ENCODE assay signal across 21 cellular contexts in genomic region chr7:48028937-48029336, GRCh38. TPM values are rescaled to one million over a fixed set of nuclear protein-coding genes. Genes with fewer than 3 reads are reported as not detected.
DNase-seq lines count a peak whose midpoint lies in the region; ATAC-seq, FAIRE-seq and TF ChIP-seq lines count a peak whose summit lies in the region.
"Had no signal": no experiment of that assay in that cellular context is flagged by ENCODE, and none has a peak within 500 bp of the region (broad histone marks: within the 10 kb centered on the region; RNA-seq: fewer than 3 reads in every experiment).

Gene SUN3, minus strand, starts transcription at chr7:48029107. Its CDS starts 169 bp downstream, at chr7:48028938.

- TF ChIP-seq POLR2A in K562 (conservative IDR thresholded peaks at IDR 0.05) (no peak), testis (IDR thresholded peaks at IDR 0.05) (no peak), stomach (IDR thresholded peaks at IDR 0.05) (no peak)

- 3% methylated on average over 6 of the region's 6 CpGs for WGBS in K562 (ENCODE audit: insufficient coverage, low coverage, missing lambda C conversion rate)
- 61 to 67% methylated on average over 6 of the region's 6 CpGs for WGBS in testis, 2 donors
- WGBS in stomach, 5 donors: 81 to 92% (median 88%) methylated on average over 6 of the region's 6 CpGs

- no TSS peak for BruUV-seq in K562 (replicated peaks; lab: Mats Ljungman, UMichigan)

- H3K36me3 ChIP-seq in K562 (ENCODE audit: control insufficient read depth, insufficient read depth, low read length) (no peaks in the 10 kb centered on the region), testis (ENCODE audit: low read depth, missing control alignments) (no peaks in the 10 kb centered on the region), stomach (no peaks in the 10 kb centered on the region)
- H3K36me3 ChIP-seq: BE2C had no signal

- H3K4me3 Mint-ChIP-seq in WTC11: no peak within 1 kb of the TSS
- H3K4me3 Mint-ChIP-seq: CD4-positive, CD25-positive, alpha-beta regulatory T cell; CD8-positive, alpha-beta memory T cell had no signal

- H3K4me1 Mint-ChIP-seq in WTC11: no peaks in the 10 kb centered on the region
- H3K4me1 Mint-ChIP-seq: CD4-positive, CD25-positive, alpha-beta regulatory T cell; CD8-positive, alpha-beta memory T cell had no signal

- CTCF ChIA-PET in K562 (lab: Yijun Ruan, JAX; ENCODE audit: low intra/inter-chr PET ratio) (no interaction called here), WTC11 (lab: Charles Lee) (no interaction called here)

- H3K9me3 Mint-ChIP-seq in WTC11: peaks cover 6% of the 10 kb centered on the region

- H3K27me3 Mint-ChIP-seq in WTC11 (ENCODE audit: low read depth): peaks cover 15% of the 10 kb centered on the region

- no peaks in the 10 kb centered on the region for H3K36me3 Mint-ChIP-seq in WTC11
- H3K36me3 Mint-ChIP-seq: CD4-positive, CD25-positive, alpha-beta regulatory T cell had no signal

- H3K9me1 ChIP-seq in K562 (ENCODE audit: control insufficient read depth, insufficient read depth, low read length): no peaks in the 10 kb centered on the region

- POLR2A ChIA-PET in K562 (lab: Yijun Ruan, JAX): no interaction called here
- POLR2A ChIA-PET in WTC11 (lab: Charles Lee): interaction anchor here (0.6 kb wide), 1 partner anchor 37 kb away, joined by 3 read pairs; no protein-coding TSS in a partner anchor

- H2AFZ ChIP-seq in K562 (ENCODE audit: low read depth, low read length): peak within 1 kb of the TSS; percentile 56; the same call in 1 of the 2 replicates
- H2AFZ ChIP-seq: GM23248 had no signal

- TF ChIP-seq CTCF in K562 (IDR thresholded peaks at IDR 0.05 in 2 of 3, conservative IDR thresholded peaks at IDR 0.05 in 1 of 3; ENCODE audit: insufficient read depth in 2 of 3, low read depth in 1 of 3, low read length in 3 of 3): no peak
- no peak for TF ChIP-seq CTCF in testis (IDR thresholded peaks at IDR 0.05)
- no peak for TF ChIP-seq CTCF in WTC11 (IDR thresholded peaks at IDR 0.05)
- TF ChIP-seq CTCF in stomach (IDR thresholded peaks at IDR 0.05): no peak

- TF ChIP-seq EP300 in K562 (IDR thresholded peaks at IDR 0.05; ENCODE audit: low read length) (no peak), stomach (IDR thresholded peaks at IDR 0.05) (no peak)

- no peak within 1 kb of the TSS for H3K9ac ChIP-seq in K562 (ENCODE audit: insufficient read depth in 1 of 2, low read depth in 2 of 2, low read length in 2 of 2)
- H3K9ac ChIP-seq: GM23248 had no signal

- peak within 1 kb of the TSS; percentile 39 for H3K4me2 ChIP-seq in K562 (ENCODE audit: insufficient read depth, low read length)

- no peaks in the 10 kb centered on the region for H4K20me1 ChIP-seq in K562 (replicated peaks; ENCODE audit: control insufficient read depth, insufficient read depth, low read length)

- no peaks in the 10 kb centered on the region; a peak in 2 of 5 replicates for H3K4me1 ChIP-seq in K562 (replicated peaks in 1 of 2; ENCODE audit: control insufficient read depth in 2 of 2, insufficient read depth in 2 of 2, low read length in 2 of 2)
- no peaks in the 10 kb centered on the region for H3K4me1 ChIP-seq in testis
- H3K4me1 ChIP-seq in stomach: no peaks in the 10 kb centered on the region
- H3K4me1 ChIP-seq: BE2C, Caco-2 had no signal

- H3K9me3 ChIP-seq in K562 (replicated peaks; ENCODE audit: control insufficient read depth, insufficient read depth, low read depth, low read length) (no peaks in the 10 kb centered on the region), testis (no peaks in the 10 kb centered on the region), stomach (peaks cover 1 to 10% (median 7%) of the 10 kb centered on the region in 4 donors)
- H3K9me3 ChIP-seq: BE2C had no signal

- DNase-seq in NCI-H524 (lab: John Stamatoyannopoulos, UW) (peak; percentile 65 to 86), NCI-H69 (lab: John Stamatoyannopoulos, UW) (peak; percentile 75), K562 (ENCODE audit: extremely low read depth in 1 of 4, low spot score in 3 of 4) (no peak), testis (no peak), WTC11 (ENCODE audit: low spot score) (no peak), stomach (no peak)
- DNase-seq in activated naive CD4-positive, alpha-beta T cell treated with Interleukin-2 at 50 U/mL for 16 hours: no peak
- DNase-seq: ACHN; BE2C; C1 segment of cervical spinal cord; Caco-2; CD4-positive, CD25-positive, alpha-beta regulatory T cell; CD8-positive, alpha-beta memory T cell; GM23248; HCEC 1CT had no signal

- H3K79me2 ChIP-seq in K562 (ENCODE audit: control insufficient read depth, insufficient read depth, low read length): no peaks in the 10 kb centered on the region

- no peak for TF ChIP-seq RAD21 in K562 (CRISPR knock-in tag; conservative IDR thresholded peaks at IDR 0.05 in 1 of 2, IDR thresholded peaks at IDR 0.05 in 1 of 2)

- no peaks in the 10 kb centered on the region for H3K27me3 ChIP-seq in K562 (ENCODE audit: control insufficient read depth in 2 of 2, insufficient read depth in 2 of 2, low read length in 2 of 2)
- no peaks in the 10 kb centered on the region for H3K27me3 ChIP-seq in testis
- H3K27me3 ChIP-seq in stomach: peaks cover 0 to 22% (median 0%) of the 10 kb centered on the region in 3 donors

- H3K4me3 ChIP-seq in K562 (no peak within 1 kb of the TSS), testis (no peak within 1 kb of the TSS), stomach (no peak within 1 kb of the TSS)
- H3K4me3 ChIP-seq: GM23248 had no signal

- in situ Hi-C loops in K562 (cut with MboI): no loop called here

- no peak within 1 kb of the TSS for H3K27ac ChIP-seq in K562 (ENCODE audit: extremely low read depth, low read depth, low read length)
- no peak within 1 kb of the TSS for H3K27ac ChIP-seq in testis
- no peak within 1 kb of the TSS for H3K27ac ChIP-seq in stomach
- H3K27ac ChIP-seq: GM23248, HL-60 had no signal

- H3K27ac Mint-ChIP-seq in WTC11: no peak within 1 kb of the TSS
- H3K27ac Mint-ChIP-seq: CD4-positive, CD25-positive, alpha-beta regulatory T cell had no signal

- peak; percentile 63; the same call in 2 of the 3 replicates for ATAC-seq in K562
- ATAC-seq in WTC11: no peak

- FAIRE-seq in K562 (lab: Jason Lieb, UNC): no peak
- FAIRE-seq: G401.6, GM12892, GM18507, H54 had no signal

- intact Hi-C loops in K562 (cut with micrococcal nuclease) (no loop called here), testis (cut with DNase I; ENCODE audit: low total_unique reads) (no loop called here), stomach (cut with DNase I; ENCODE audit: low total_unique reads) (no loop called here)

TF ChIP-seq in K562, 482 proteins besides CTCF, POLR2A, EP300 and RAD21 (continues in another document):
- no peak for TF ChIP-seq YBX1 (IDR thresholded peaks at IDR 0.05)
- no peak for TF ChIP-seq BRD4 (IDR thresholded peaks at IDR 0.05)
- TF ChIP-seq CEBPG (CRISPR knock-in tag; IDR thresholded peaks at IDR 0.05): no peak
- peak; percentile 90 to 93 for TF ChIP-seq CEBPG (tag; conservative IDR thresholded peaks at IDR 0.05 in 1 of 2, IDR thresholded peaks at IDR 0.05 in 1 of 2)
- no peak for TF ChIP-seq RBM15 (IDR thresholded peaks at IDR 0.05; ENCODE audit: insufficient read depth, low read length)
- TF ChIP-seq ZSCAN32 (CRISPR knock-in tag; IDR thresholded peaks at IDR 0.05): 0 out of 2 replicates have a peak, but pooled peaks have one; percentile 34
- TF ChIP-seq CEBPB (tag; IDR thresholded peaks at IDR 0.05): peak; percentile 67

TF ChIP-seq in WTC11, 78 proteins besides CTCF, POLR2A, EP300 and RAD21 (continues in another document):
- TF ChIP-seq ZNF396 (CRISPR knock-in tag; IDR thresholded peaks at IDR 0.05; ENCODE audit: borderline replicate concordance) (no peak), FOXJ3 (CRISPR knock-in tag; IDR thresholded peaks at IDR 0.05; ENCODE audit: borderline replicate concordance) (no peak), TP53 (CRISPR knock-in tag; IDR thresholded peaks at IDR 0.05) (no peak), IRF1 (CRISPR knock-in tag; IDR thresholded peaks at IDR 0.05) (no peak), ZNF416 (CRISPR knock-in tag; IDR thresholded peaks at IDR 0.05) (no peak), HMGA2 (CRISPR knock-in tag; IDR thresholded peaks at IDR 0.05) (no peak), SMAD4 (CRISPR knock-in tag; IDR thresholded peaks at IDR 0.05) (no peak), ZNF671 (CRISPR knock-in tag; IDR thresholded peaks at IDR 0.05) (no peak)

RNA-seq across cellular contexts. Expression of gene SUN3, which starts in this region (rescaled TPM):
- total RNA-seq in K562 (2011; cell fraction: chromatin; rRNA removed; ENCODE audit: low replicate concordance): not detected in 2 replicates
- not detected in 2 replicates for total RNA-seq in K562 (2011; cell fraction: nucleolus; rRNA removed)
- not detected in 2 replicates for total RNA-seq in K562 (2011; cell fraction: nucleoplasm; rRNA removed)
- total RNA-seq in K562 (2014; rRNA removed): not detected in 2 replicates
- not detected in 2 replicates for total RNA-seq in K562 (2014; rRNA removed; fragmentation: Illumina TruSeq; extraction: Trizol)
- total RNA-seq in K562 (2015; rRNA removed; fragmentation: Illumina TruSeq; extraction: Trizol): 0.19 TPM in 1 of 2 replicates, not detected in the other
- total RNA-seq in K562 (2021): not detected in 2 replicates
- polyA plus RNA-seq in K562 (2011; rRNA removed): not detected in 2 replicates
- not detected in 2 replicates for polyA plus RNA-seq in K562 (2011; cell fraction: cytosol; rRNA removed)
- not detected in 2 replicates for polyA plus RNA-seq in K562 (2011; cell fraction: nucleus; rRNA removed)
- 0.12 and 0.91 TPM in 2 replicates for polyA plus RNA-seq in K562 (2012)
- not detected in 2 replicates for polyA plus RNA-seq in K562 (2014; fragmentation: Illumina TruSeq; extraction: Trizol)
- under 1 TPM; 0.04 to 0.06 TPM for polyA plus RNA-seq in K562 (2014; fragmentation: Nextera tagmentation; extraction: Ambion mirVana)
- 0.24 TPM in 1 of 2 replicates, not detected in the other for polyA plus RNA-seq in K562 (2014; rRNA removed)
- not detected in 2 replicates for polyA minus RNA-seq in K562 (2011; rRNA and poly(A)+ RNA removed)
- polyA minus RNA-seq in K562 (2011; cell fraction: cytosol; rRNA and poly(A)+ RNA removed): not detected in 2 replicates
- polyA minus RNA-seq in K562 (2011; cell fraction: nucleus; rRNA and poly(A)+ RNA removed): not detected in 2 replicates
- 10 to 100 TPM; 12.8 to 29.1 TPM for total RNA-seq in testis
- polyA plus RNA-seq in testis (ENCODE audit: insufficient read depth, low read depth, low replicate concordance): 64.5 TPM
- total RNA-seq in WTC11 (2021): not detected in 3 replicates
- total RNA-seq in stomach: not detected
- polyA plus RNA-seq in stomach: not detected
- total RNA-seq: Caco-2; CD4-positive, CD25-positive, alpha-beta regulatory T cell; CD8-positive, alpha-beta memory T cell; GM23248; HT1080 had no signal
- polyA plus RNA-seq: CD4-positive, CD25-positive, alpha-beta regulatory T cell; CD8-positive, alpha-beta memory T cell; GM23248 had no signal

Comparison
In these comparisons a context has a peak if more than half of its experiments do, and no peak if none do; other contexts are left out.
1. RNA of gene SUN3 (total RNA-seq): 12.8 to 29.1 TPM in testis; 0.19 TPM in K562, not detected in WTC11 and not detected in stomach; every median in the first group is over 10 times any median in the second.
2. RNA of gene SUN3 (polyA plus RNA-seq): 64.5 TPM in testis (single experiment); 0.04 to 0.91 TPM in K562 and not detected in stomach; every median in the first group is over 10 times any median in the second.
3. Peak in ATAC-seq and H3K4me2 ChIP-seq in K562; RNA of the gene not detected or under 1 TPM.
4. DNase-seq: peak in NCI-H524 (2 of 2) and NCI-H69 (single experiment); none in K562 (0 of 4), testis (single experiment), activated naive CD4-positive, alpha-beta T cell treated with Interleukin-2 at 50 U/mL for 16 hours (single experiment), WTC11 (single experiment) and stomach (single experiment).